1 cellular context compared by ENCODE assay signal in the genomic region with DNA sequence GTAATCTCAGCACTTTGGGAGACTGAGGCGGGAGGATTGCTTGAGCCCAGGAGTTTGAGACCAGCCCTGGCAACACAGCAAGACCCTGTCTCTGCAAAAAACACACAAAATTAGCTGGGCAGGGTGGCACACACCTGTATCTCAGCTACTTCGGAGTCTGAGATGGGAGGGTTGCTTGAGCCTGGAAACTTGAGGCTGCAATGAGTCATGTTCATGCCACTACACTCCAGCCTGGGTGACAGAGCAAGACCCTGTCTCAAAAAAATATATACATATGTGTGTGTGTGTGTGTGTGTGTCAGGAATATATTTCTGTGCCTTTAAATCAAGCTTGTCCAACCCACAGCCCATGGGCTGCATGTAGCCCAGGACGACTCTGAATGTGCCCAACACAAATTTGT.
TF ChIP-seq lines count a peak whose summit lies in the region.

No MANE protein-coding gene starts in this region.

TF ChIP-seq in IMR-90, 13 proteins besides CTCF, POLR2A, EP300 and RAD21 (continued from another document):
- TF ChIP-seq MAFK (IDR thresholded peaks at IDR 0.05; ENCODE audit: low read depth, low read length): no peak
- TF ChIP-seq, protein P1, sequence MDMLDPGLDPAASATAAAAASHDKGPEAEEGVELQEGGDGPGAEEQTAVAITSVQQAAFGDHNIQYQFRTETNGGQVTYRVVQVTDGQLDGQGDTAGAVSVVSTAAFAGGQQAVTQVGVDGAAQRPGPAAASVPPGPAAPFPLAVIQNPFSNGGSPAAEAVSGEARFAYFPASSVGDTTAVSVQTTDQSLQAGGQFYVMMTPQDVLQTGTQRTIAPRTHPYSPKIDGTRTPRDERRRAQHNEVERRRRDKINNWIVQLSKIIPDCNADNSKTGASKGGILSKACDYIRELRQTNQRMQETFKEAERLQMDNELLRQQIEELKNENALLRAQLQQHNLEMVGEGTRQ (IDR thresholded peaks at IDR 0.05; ENCODE audit: low read depth, low read length): no peak
TF ChIP-seq in IMR-90: peak in this region for 0.
